Comparison of ENCODE assay signal across 1 cellular context in the genomic region with DNA sequence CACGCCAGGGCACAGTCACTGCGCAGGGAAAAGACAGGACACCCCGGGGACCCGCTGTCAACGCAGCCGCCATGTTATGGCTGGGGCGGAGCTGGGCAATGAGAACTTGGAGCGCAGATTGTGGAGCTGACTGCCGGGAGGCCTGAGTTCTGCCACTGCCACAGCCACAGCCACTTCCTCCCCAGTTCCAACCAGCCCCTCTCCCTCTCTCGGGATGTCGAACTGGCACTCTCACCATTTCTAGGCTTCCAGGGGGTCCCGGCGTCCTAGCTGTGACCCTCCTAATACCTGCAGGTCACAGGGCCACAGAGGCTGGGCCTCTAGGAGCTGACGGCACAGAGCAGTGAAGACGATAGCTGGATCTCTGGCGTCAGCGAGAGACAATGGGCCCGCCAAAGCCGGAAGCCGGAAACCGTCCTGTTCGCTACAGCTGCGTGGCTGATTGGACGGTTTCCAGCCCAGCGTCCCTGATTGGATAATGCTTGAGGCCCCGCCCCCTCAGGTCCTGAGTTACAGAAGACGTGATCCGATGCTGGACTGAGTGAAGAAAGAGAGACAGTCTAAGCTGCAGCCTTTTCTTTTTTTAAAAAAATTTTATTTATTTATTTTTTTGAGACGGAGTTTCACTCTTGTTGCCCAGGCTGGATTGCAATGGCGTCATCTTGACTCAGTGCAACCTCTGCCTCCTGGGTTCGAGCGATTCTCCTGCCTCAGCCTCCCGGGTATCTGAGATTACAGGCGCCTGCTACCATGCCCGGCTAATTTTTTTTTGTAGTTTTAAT.
TF ChIP-seq lines count a peak whose summit lies in the region.

Gene ZNF506 (minus strand): TSS at position 385 of the 782 bp plus-strand sequence. CDS start 147 bp downstream, at position 238.

TF ChIP-seq in GM12878, 131 proteins besides CTCF, POLR2A, EP300 and RAD21 (continued from another document):
- peak; percentile 34; the same call in 1 of the 2 replicates for TF ChIP-seq PKNOX1 (IDR thresholded peaks at IDR 0.05)
- TF ChIP-seq SREBF2 (IDR thresholded peaks at IDR 0.05; ENCODE audit: low read length), result no peak
- no peak for TF ChIP-seq SUZ12 (IDR thresholded peaks at IDR 0.05; ENCODE audit: unreplicated experiment)
- TF ChIP-seq ETV6 (conservative IDR thresholded peaks at IDR 0.05 in 1 of 2, IDR thresholded peaks at IDR 0.05 in 1 of 2; ENCODE audit: borderline replicate concordance in 1 of 2, low read depth in 1 of 2), result no peak
- TF ChIP-seq PAX8 (IDR thresholded peaks at IDR 0.05), result no peak
- no peak for TF ChIP-seq RAD51 (IDR thresholded peaks at IDR 0.05)
- no peak for TF ChIP-seq PAX5 (IDR thresholded peaks at IDR 0.05; ENCODE audit: borderline replicate concordance, low read depth, low read length)
- TF ChIP-seq, protein P1, sequence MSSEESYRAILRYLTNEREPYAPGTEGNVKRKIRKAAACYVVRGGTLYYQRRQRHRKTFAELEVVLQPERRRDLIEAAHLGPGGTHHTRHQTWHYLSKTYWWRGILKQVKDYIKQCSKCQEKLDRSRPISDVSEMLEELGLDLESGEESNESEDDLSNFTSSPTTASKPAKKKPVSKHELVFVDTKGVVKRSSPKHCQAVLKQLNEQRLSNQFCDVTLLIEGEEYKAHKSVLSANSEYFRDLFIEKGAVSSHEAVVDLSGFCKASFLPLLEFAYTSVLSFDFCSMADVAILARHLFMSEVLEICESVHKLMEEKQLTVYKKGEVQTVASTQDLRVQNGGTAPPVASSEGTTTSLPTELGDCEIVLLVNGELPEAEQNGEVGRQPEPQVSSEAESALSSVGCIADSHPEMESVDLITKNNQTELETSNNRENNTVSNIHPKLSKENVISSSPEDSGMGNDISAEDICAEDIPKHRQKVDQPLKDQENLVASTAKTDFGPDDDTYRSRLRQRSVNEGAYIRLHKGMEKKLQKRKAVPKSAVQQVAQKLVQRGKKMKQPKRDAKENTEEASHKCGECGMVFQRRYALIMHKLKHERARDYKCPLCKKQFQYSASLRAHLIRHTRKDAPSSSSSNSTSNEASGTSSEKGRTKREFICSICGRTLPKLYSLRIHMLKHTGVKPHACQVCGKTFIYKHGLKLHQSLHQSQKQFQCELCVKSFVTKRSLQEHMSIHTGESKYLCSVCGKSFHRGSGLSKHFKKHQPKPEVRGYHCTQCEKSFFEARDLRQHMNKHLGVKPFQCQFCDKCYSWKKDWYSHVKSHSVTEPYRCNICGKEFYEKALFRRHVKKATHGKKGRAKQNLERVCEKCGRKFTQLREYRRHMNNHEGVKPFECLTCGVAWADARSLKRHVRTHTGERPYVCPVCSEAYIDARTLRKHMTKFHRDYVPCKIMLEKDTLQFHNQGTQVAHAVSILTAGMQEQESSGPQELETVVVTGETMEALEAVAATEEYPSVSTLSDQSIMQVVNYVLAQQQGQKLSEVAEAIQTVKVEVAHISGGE (CRISPR knock-in tag; IDR thresholded peaks at IDR 0.05), result no peak
- TF ChIP-seq, protein P2, sequence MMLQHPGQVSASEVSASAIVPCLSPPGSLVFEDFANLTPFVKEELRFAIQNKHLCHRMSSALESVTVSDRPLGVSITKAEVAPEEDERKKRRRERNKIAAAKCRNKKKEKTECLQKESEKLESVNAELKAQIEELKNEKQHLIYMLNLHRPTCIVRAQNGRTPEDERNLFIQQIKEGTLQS (IDR thresholded peaks at IDR 0.05; ENCODE audit: borderline replicate concordance, extremely low read depth, low read depth, low read length), result no peak
- TF ChIP-seq MTA3 (IDR thresholded peaks at IDR 0.05; ENCODE audit: borderline replicate concordance, low read length), result no peak
- TF ChIP-seq E4F1 (IDR thresholded peaks at IDR 0.05; ENCODE audit: borderline replicate concordance, partially characterized antibody), result peak; percentile 24
- no peak for TF ChIP-seq CEBPZ (IDR thresholded peaks at IDR 0.05; ENCODE audit: low read depth, low read length)
- TF ChIP-seq EED (IDR thresholded peaks at IDR 0.05; ENCODE audit: low read depth), result 0 out of 2 replicates have a peak, but pooled peaks have one; percentile 34
- TF ChIP-seq ESRRA (IDR thresholded peaks at IDR 0.05; ENCODE audit: low read length), result no peak
- TF ChIP-seq SMAD5 (IDR thresholded peaks at IDR 0.05; ENCODE audit: low read depth), result peak; percentile 70; the same call in 1 of the 2 replicates
- peak; percentile 56; the same call in 1 of the 2 replicates for TF ChIP-seq IRF3 (IDR thresholded peaks at IDR 0.05)
- no peak for TF ChIP-seq ZBED1 (IDR thresholded peaks at IDR 0.05; ENCODE audit: borderline replicate concordance)
- TF ChIP-seq TCF3 (IDR thresholded peaks at IDR 0.05; ENCODE audit: borderline replicate concordance, insufficient read depth, low read depth, low read length), result 0 out of 2 replicates have a peak, but pooled peaks have one; percentile 35
- 0 out of 2 replicates have a peak, but pooled peaks have one; percentile 19 for TF ChIP-seq ELK1 (IDR thresholded peaks at IDR 0.05; ENCODE audit: low read depth, low read length)
- no peak for TF ChIP-seq NRF1 (conservative IDR thresholded peaks at IDR 0.05; ENCODE audit: low read depth, low read length)
- TF ChIP-seq CBFB (IDR thresholded peaks at IDR 0.05; ENCODE audit: low read depth), result no peak
- TF ChIP-seq SIN3A (IDR thresholded peaks at IDR 0.05; ENCODE audit: low read depth, low read length), result no peak
- TF ChIP-seq NR2F1 (conservative IDR thresholded peaks at IDR 0.05), result peak; percentile 52; the same call in 1 of the 2 replicates
- no peak for TF ChIP-seq RBBP5 (conservative IDR thresholded peaks at IDR 0.05)
- peak; percentile 93 for TF ChIP-seq SP1 (IDR thresholded peaks at IDR 0.05; ENCODE audit: low read depth, low read length)
- peak; percentile 84; the same call in 1 of the 2 replicates for TF ChIP-seq YY1 (IDR thresholded peaks at IDR 0.05; ENCODE audit: low read depth, low read length)
TF ChIP-seq in GM12878: peak in this region for 33.
